21 cellular contexts compared by ENCODE assay signal in the genomic region with DNA sequence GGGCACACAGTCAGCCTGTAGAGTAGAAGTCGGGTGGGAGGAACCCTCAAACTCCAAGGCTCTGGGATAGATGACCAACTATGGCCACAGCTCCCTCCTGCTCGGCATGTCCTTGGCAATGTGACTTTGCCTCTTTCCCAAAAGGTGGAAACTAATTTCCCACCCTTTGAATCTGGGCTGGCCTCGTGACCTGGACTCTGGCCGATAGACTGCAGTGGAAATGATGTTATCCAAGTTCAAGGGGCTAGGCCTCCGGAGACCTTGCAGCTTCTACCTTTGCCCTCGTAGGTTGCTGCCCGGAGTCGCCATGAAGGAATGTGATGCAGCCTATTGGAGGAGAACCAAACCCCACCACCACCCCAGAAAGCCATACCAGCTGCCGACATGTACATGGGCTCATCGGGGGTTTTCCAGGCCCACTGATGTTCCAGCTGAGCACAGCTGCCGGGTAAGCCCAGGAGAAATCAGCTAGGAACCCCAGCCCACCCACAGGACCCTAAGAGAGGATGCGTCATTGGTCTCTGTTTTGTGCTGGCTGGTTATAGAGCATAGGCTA. TPM values are rescaled to one million over a fixed set of nuclear protein-coding genes. Genes with fewer than 3 reads are reported as not detected.
"Had no signal": no experiment of that assay in that cellular context is flagged by ENCODE, and none has a peak within 500 bp of the region (broad histone marks: within the 10 kb centered on the region; RNA-seq: fewer than 3 reads in every experiment).

No MANE protein-coding gene starts in this region.

- H3K27me3 ChIP-seq: body of pancreas, cardiac muscle cell had no signal

- H3K36me3 ChIP-seq: cardiac muscle cell, tibial artery had no signal

- FAIRE-seq: frontal cortex had no signal

- H3K4me3 ChIP-seq: body of pancreas, cardiac muscle cell, skin epidermis, tibial artery had no signal

- H3K27ac ChIP-seq: cardiac muscle cell, skin epidermis, tibial artery, VCaP had no signal

- H3K9me3 ChIP-seq: body of pancreas, tibial artery had no signal

- H3K4me1 ChIP-seq: body of pancreas, tibial artery had no signal

- DNase-seq: activated CD4-positive, alpha-beta T cell treated with anti-CD3 and anti-CD28 coated beads, Interleukin-2, amount 10 ng/mL, durations not matched to agents 7 days and 5 days; activated gamma-delta T cell treated with Interleukin-2 at 50 U/mL for 16 hours; activated T-cell treated with anti-CD3 and anti-CD28 coated beads, Interleukin-2, amount 50 U/mL, for 1 hour; anterior cingulate cortex; effector CD8-positive, alpha-beta T cell; glutamatergic neuron; hippocampal formation; kidney glomerular epithelial cell; retina; stimulated activated CD4-positive, alpha-beta T cell treated with anti-CD3 and anti-CD28 coated beads, Interleukin-2, amount 100 ng/mL, for 24 hours; stimulated activated naive CD8-positive, alpha-beta T cell treated with anti-CD3 and anti-CD28 coated beads, Interleukin-15, amount 100 ng/mL, for 72 hours; tibial artery had no signal

- ATAC-seq: activated CD4-positive, CD25-positive, alpha-beta regulatory T cell treated with anti-CD3 and anti-CD28 coated beads, Interleukin-2, amount 50 U/mL, for 24 hours; stimulated activated effector memory CD8-positive, alpha-beta T cell treated with anti-CD3 and anti-CD28 coated beads, Interleukin-12 subunit alpha, Interleukin-12 subunit beta, amount 100 ng/mL, for 72 hours; stimulated activated naive CD8-positive, alpha-beta T cell treated with anti-CD3 and anti-CD28 coated beads, Interleukin-15, amount 100 ng/mL, for 72 hours had no signal

RNA-seq across cellular contexts. Expression of gene KCNJ4, which starts 30.4 kb away (rescaled TPM):
- total RNA-seq: activated CD4-positive, alpha-beta T cell treated with anti-CD3 and anti-CD28 coated beads, Interleukin-2, amount 10 ng/mL, durations not matched to agents 7 days and 5 days; body of pancreas; T-helper 2 cell treated with Interferon-gamma antibody and Interleukin-4, amounts not matched to agents 100 ng/mL and 5 ng/mL, for 36 hours had no signal
- polyA plus RNA-seq: esophagus had no signal
